1 cellular context compared by ENCODE assay signal in genomic region chr16:48613061-48613957, GRCh38.
TF ChIP-seq lines count a peak whose summit lies in the region.

No MANE protein-coding gene starts in this region.

TF ChIP-seq in GM23338, 12 proteins besides CTCF, POLR2A, EP300 and RAD21 (continued from another document):
- TF ChIP-seq JUNB (IDR thresholded peaks at IDR 0.05; ENCODE audit: unreplicated experiment) (no peak), ZNF114 (CRISPR knock-in tag; IDR thresholded peaks at IDR 0.05) (no peak), ZNF331 (CRISPR knock-in tag; IDR thresholded peaks at IDR 0.05; ENCODE audit: low read depth) (no peak), NANOG (IDR thresholded peaks at IDR 0.05; ENCODE audit: borderline replicate concordance) (no peak), ETS1 (IDR thresholded peaks at IDR 0.05) (no peak), POLR2AphosphoS5 (IDR thresholded peaks at IDR 0.05; ENCODE audit: low read depth) (no peak), EZH2phosphoT487 (IDR thresholded peaks at IDR 0.05; ENCODE audit: unreplicated experiment) (no peak), CREB1 (CRISPR knock-in tag; IDR thresholded peaks at IDR 0.05; ENCODE audit: low read depth) (no peak), STAT1 (IDR thresholded peaks at IDR 0.05; ENCODE audit: unreplicated experiment) (no peak), EZH2 (IDR thresholded peaks at IDR 0.05; ENCODE audit: low read depth, unreplicated experiment) (no peak)
